In the genomic region with DNA sequence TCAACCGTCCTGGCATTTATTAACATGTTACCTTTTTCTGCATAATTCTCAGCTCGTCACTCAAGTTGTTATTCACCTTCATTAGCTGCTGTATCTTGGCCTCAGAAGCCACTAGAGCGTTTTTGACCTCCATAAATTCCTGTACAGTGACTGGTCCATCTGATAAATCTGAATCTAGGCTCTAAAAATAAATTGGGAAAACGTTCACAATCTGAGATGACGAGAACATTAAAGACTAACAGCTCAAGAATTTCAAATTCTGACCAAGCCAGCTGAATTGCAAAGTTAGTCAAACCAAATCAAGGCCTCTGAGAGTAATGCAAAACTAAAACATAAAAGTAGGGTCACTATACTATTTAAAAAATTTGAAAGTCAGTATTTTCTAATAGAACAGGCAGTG, we compare ENCODE assay signal across 11 cellular contexts.
A peak's percentile ranks its signal among the peaks of the same experiment; 100 is the strongest.
DNase-seq lines count a peak whose midpoint lies in the region; ATAC-seq, FAIRE-seq and TF ChIP-seq lines count a peak whose summit lies in the region.
"Had no signal": no experiment of that assay in that cellular context is flagged by ENCODE, and none has a peak within 500 bp of the region (broad histone marks: within the 10 kb centered on the region; RNA-seq: fewer than 3 reads in every experiment).

No MANE protein-coding gene starts in this region.

- H3K4me1 ChIP-seq in muscle layer of duodenum (ENCODE audit: control insufficient read depth in 1 of 2, insufficient read depth in 2 of 2, low read length in 2 of 2), result peaks cover 26 to 56% of the 10 kb centered on the region in 2 donors

- peak; percentile 85 for DNase-seq in AG08395 (ENCODE audit: low spot score)
- DNase-seq in HTR-8/SVneo (ENCODE audit: insufficient read length, low spot score), result peak; percentile 45
- no peak for DNase-seq in coronary artery (ENCODE audit: low spot score)
- DNase-seq in anterior cingulate cortex (lab: John Stamatoyannopoulos, UW), result no peak
- no peak for DNase-seq in effector CD4-positive, alpha-beta T cell
- DNase-seq: naive thymus-derived CD8-positive, alpha-beta T cell; NCI-H446 treated with DMSO at 0.1 percent for 48 hours had no signal

- H3K27ac ChIP-seq in coronary artery (peak overlapping the region; percentile 75 to 88), muscle layer of duodenum (ENCODE audit: low read length) (peak overlapping the region; percentile 64)

- TF ChIP-seq CTCF in coronary artery (IDR thresholded peaks at IDR 0.05), result no peak

- H3K36me3 ChIP-seq in muscle layer of duodenum (ENCODE audit: control insufficient read depth in 1 of 2, insufficient read depth in 2 of 2, low read length in 2 of 2), result peaks cover 47 to 48% of the 10 kb centered on the region in 2 donors

- FAIRE-seq in HTR-8/SVneo (lab: Jason Lieb, UNC), result peak; percentile 54
- FAIRE-seq: endothelial cell of umbilical vein had no signal

- H3K9me3 ChIP-seq in muscle layer of duodenum (ENCODE audit: control insufficient read depth in 1 of 2, low read length in 2 of 2), result no peaks in the 10 kb centered on the region

- no peak overlapping the region for H3K4me3 ChIP-seq in coronary artery
- no peak overlapping the region for H3K4me3 ChIP-seq in muscle layer of duodenum (ENCODE audit: low read depth in 1 of 2, low read length in 2 of 2)

- no peak for ATAC-seq in GM19455 (IDR thresholded peaks at IDR 0.05; ENCODE audit: unreplicated experiment)
- no peak for ATAC-seq in GM18520 (IDR thresholded peaks at IDR 0.05; ENCODE audit: unreplicated experiment)
- ATAC-seq: naive thymus-derived CD8-positive, alpha-beta T cell had no signal

- no peaks in the 10 kb centered on the region for H3K27me3 ChIP-seq in muscle layer of duodenum (ENCODE audit: low read depth, low read length)

Comparison
In these comparisons a context has a peak if more than half of its experiments do, and no peak if none do; other contexts are left out.
1. DNase-seq: peak in AG08395 (single experiment) and HTR-8/SVneo (single experiment); none in coronary artery (single experiment), anterior cingulate cortex (0 of 58) and effector CD4-positive, alpha-beta T cell (single experiment).